ENCODE assay signal across 1 cellular context in the genomic region with DNA sequence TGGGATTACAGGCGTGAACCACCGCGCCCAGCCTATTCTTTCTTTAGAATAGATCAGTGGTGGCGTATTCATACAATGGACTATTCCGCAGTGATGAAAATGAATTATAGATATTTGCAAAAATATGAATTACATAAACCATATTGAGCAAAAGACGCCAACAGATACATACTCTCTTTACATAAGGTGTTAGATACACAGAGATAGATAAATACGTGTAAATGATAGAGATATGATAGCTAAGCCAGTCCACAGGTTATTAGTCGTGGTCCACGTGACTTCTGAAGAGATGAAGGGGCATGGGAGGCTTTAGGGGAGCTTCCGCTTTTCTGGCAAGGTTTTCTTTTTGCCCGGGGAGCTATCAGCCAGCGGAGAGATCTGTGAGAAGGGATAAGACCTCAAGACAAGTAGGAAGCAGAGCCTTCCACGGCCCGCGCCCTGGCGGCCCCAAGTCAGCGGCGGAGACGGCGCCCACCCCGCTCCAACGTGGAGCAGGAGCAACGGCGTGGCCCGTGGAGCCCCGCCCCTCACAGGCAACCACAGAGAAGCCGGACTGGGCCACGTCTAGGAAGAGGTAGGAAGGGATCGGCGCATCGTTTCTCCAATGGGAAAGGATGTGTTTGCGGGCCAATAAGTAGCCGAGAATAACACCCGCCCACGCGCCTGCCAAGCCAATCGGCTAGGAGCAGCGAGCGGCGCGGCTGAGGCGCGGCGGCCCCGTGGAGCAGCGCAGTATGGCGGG.
TF ChIP-seq lines count a peak whose summit lies in the region.

A gene (plus strand): TSS at position 704 of the 742 bp plus-strand sequence. CDS start 31 bp downstream, at position 735.

TF ChIP-seq in HepG2, 621 proteins besides CTCF, POLR2A, EP300 and RAD21 (continued from another document and continues in another):
- TF ChIP-seq, protein P1, sequence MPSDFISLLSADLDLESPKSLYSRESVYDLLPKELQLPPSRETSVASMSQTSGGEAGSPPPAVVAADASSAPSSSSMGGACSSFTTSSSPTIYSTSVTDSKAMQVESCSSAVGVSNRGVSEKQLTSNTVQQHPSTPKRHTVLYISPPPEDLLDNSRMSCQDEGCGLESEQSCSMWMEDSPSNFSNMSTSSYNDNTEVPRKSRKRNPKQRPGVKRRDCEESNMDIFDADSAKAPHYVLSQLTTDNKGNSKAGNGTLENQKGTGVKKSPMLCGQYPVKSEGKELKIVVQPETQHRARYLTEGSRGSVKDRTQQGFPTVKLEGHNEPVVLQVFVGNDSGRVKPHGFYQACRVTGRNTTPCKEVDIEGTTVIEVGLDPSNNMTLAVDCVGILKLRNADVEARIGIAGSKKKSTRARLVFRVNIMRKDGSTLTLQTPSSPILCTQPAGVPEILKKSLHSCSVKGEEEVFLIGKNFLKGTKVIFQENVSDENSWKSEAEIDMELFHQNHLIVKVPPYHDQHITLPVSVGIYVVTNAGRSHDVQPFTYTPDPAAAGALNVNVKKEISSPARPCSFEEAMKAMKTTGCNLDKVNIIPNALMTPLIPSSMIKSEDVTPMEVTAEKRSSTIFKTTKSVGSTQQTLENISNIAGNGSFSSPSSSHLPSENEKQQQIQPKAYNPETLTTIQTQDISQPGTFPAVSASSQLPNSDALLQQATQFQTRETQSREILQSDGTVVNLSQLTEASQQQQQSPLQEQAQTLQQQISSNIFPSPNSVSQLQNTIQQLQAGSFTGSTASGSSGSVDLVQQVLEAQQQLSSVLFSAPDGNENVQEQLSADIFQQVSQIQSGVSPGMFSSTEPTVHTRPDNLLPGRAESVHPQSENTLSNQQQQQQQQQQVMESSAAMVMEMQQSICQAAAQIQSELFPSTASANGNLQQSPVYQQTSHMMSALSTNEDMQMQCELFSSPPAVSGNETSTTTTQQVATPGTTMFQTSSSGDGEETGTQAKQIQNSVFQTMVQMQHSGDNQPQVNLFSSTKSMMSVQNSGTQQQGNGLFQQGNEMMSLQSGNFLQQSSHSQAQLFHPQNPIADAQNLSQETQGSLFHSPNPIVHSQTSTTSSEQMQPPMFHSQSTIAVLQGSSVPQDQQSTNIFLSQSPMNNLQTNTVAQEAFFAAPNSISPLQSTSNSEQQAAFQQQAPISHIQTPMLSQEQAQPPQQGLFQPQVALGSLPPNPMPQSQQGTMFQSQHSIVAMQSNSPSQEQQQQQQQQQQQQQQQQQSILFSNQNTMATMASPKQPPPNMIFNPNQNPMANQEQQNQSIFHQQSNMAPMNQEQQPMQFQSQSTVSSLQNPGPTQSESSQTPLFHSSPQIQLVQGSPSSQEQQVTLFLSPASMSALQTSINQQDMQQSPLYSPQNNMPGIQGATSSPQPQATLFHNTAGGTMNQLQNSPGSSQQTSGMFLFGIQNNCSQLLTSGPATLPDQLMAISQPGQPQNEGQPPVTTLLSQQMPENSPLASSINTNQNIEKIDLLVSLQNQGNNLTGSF (CRISPR knock-in tag; IDR thresholded peaks at IDR 0.05) = no peak
- TF ChIP-seq, protein P2, sequence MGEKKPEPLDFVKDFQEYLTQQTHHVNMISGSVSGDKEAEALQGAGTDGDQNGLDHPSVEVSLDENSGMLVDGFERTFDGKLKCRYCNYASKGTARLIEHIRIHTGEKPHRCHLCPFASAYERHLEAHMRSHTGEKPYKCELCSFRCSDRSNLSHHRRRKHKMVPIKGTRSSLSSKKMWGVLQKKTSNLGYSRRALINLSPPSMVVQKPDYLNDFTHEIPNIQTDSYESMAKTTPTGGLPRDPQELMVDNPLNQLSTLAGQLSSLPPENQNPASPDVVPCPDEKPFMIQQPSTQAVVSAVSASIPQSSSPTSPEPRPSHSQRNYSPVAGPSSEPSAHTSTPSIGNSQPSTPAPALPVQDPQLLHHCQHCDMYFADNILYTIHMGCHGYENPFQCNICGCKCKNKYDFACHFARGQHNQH (CRISPR knock-in tag; IDR thresholded peaks at IDR 0.05) = no peak
- TF ChIP-seq, protein P3, sequence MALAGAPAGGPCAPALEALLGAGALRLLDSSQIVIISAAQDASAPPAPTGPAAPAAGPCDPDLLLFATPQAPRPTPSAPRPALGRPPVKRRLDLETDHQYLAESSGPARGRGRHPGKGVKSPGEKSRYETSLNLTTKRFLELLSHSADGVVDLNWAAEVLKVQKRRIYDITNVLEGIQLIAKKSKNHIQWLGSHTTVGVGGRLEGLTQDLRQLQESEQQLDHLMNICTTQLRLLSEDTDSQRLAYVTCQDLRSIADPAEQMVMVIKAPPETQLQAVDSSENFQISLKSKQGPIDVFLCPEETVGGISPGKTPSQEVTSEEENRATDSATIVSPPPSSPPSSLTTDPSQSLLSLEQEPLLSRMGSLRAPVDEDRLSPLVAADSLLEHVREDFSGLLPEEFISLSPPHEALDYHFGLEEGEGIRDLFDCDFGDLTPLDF (CRISPR knock-in tag; IDR thresholded peaks at IDR 0.05) = no peak
- TF ChIP-seq JUNB (CRISPR knock-in tag; IDR thresholded peaks at IDR 0.05; ENCODE audit: borderline replicate concordance) (no peak), EED (CRISPR knock-in tag; IDR thresholded peaks at IDR 0.05) (no peak), ZNF441 (CRISPR knock-in tag; IDR thresholded peaks at IDR 0.05; ENCODE audit: borderline replicate concordance) (no peak), ZFY (CRISPR knock-in tag; IDR thresholded peaks at IDR 0.05) (peak; percentile 69), SMAD1 (CRISPR knock-in tag; IDR thresholded peaks at IDR 0.05; ENCODE audit: borderline replicate concordance, low read depth) (no peak), BRCA1 (CRISPR knock-in tag; IDR thresholded peaks at IDR 0.05) (no peak), ELF3 (CRISPR knock-in tag; IDR thresholded peaks at IDR 0.05) (no peak), AKAP8 (CRISPR knock-in tag; IDR thresholded peaks at IDR 0.05) (no peak), ZIK1 (CRISPR knock-in tag; IDR thresholded peaks at IDR 0.05; ENCODE audit: borderline replicate concordance, low read depth) (no peak), ZNF451 (CRISPR knock-in tag; IDR thresholded peaks at IDR 0.05) (no peak; the same call in 1 of the 2 replicates), KLF13 (CRISPR knock-in tag; IDR thresholded peaks at IDR 0.05) (no peak), ZNF589 (CRISPR knock-in tag; conservative IDR thresholded peaks at IDR 0.05) (no peak), ZNF337 (CRISPR knock-in tag; IDR thresholded peaks at IDR 0.05; ENCODE audit: borderline replicate concordance, low read depth) (no peak), ZNF430 (CRISPR knock-in tag; IDR thresholded peaks at IDR 0.05) (no peak), ZBTB7B (CRISPR knock-in tag; IDR thresholded peaks at IDR 0.05) (peak; percentile 53; the same call in 1 of the 2 replicates), MBD4 (IDR thresholded peaks at IDR 0.05; ENCODE audit: borderline replicate concordance, low read length) (no peak), ZNF34 (CRISPR knock-in tag; IDR thresholded peaks at IDR 0.05; ENCODE audit: borderline replicate concordance) (no peak), ZNF616 (CRISPR knock-in tag; IDR thresholded peaks at IDR 0.05; ENCODE audit: low read depth) (no peak), ZNF749 (CRISPR knock-in tag; IDR thresholded peaks at IDR 0.05; ENCODE audit: borderline replicate concordance) (no peak), ZNF235 (CRISPR knock-in tag; IDR thresholded peaks at IDR 0.05; ENCODE audit: borderline replicate concordance) (no peak), HCFC1 (IDR thresholded peaks at IDR 0.05; ENCODE audit: low read depth, low read length) (no peak; the same call in 1 of the 2 replicates), SNRNP70 (IDR thresholded peaks at IDR 0.05; ENCODE audit: low read depth, low read length) (no peak), ZNF317 (CRISPR knock-in tag; IDR thresholded peaks at IDR 0.05) (no peak), ZNF839 (CRISPR knock-in tag; IDR thresholded peaks at IDR 0.05; ENCODE audit: borderline replicate concordance) (no peak)
- TF ChIP-seq, protein P4, sequence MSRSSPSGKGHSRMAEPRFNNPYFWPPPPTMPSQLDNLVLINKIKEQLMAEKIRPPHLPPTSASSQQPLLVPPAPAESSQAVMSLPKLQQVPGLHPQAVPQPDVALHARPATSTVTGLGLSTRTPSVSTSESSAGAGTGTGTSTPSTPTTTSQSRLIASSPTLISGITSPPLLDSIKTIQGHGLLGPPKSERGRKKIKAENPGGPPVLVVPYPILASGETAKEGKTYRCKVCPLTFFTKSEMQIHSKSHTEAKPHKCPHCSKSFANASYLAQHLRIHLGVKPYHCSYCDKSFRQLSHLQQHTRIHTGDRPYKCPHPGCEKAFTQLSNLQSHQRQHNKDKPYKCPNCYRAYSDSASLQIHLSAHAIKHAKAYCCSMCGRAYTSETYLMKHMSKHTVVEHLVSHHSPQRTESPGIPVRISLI (CRISPR knock-in tag; IDR thresholded peaks at IDR 0.05; ENCODE audit: borderline replicate concordance) = no peak
- TF ChIP-seq, protein P5, sequence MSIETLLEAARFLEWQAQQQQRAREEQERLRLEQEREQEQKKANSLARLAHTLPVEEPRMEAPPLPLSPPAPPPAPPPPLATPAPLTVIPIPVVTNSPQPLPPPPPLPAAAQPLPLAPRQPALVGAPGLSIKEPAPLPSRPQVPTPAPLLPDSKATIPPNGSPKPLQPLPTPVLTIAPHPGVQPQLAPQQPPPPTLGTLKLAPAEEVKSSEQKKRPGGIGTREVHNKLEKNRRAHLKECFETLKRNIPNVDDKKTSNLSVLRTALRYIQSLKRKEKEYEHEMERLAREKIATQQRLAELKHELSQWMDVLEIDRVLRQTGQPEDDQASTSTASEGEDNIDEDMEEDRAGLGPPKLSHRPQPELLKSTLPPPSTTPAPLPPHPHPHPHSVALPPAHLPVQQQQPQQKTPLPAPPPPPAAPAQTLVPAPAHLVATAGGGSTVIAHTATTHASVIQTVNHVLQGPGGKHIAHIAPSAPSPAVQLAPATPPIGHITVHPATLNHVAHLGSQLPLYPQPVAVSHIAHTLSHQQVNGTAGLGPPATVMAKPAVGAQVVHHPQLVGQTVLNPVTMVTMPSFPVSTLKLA (IDR thresholded peaks at IDR 0.05) = peak; percentile 39
- TF ChIP-seq, protein P6, sequence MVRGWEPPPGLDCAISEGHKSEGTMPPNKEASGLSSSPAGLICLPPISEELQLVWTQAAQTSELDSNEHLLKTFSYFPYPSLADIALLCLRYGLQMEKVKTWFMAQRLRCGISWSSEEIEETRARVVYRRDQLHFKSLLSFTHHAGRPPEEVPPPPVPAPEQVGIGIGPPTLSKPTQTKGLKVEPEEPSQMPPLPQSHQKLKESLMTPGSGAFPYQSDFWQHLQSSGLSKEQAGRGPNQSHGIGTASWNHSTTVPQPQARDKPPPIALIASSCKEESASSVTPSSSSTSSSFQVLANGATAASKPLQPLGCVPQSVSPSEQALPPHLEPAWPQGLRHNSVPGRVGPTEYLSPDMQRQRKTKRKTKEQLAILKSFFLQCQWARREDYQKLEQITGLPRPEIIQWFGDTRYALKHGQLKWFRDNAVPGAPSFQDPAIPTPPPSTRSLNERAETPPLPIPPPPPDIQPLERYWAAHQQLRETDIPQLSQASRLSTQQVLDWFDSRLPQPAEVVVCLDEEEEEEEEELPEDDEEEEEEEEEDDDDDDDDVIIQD (CRISPR knock-in tag; IDR thresholded peaks at IDR 0.05; ENCODE audit: low read depth) = no peak
- TF ChIP-seq, protein P7, sequence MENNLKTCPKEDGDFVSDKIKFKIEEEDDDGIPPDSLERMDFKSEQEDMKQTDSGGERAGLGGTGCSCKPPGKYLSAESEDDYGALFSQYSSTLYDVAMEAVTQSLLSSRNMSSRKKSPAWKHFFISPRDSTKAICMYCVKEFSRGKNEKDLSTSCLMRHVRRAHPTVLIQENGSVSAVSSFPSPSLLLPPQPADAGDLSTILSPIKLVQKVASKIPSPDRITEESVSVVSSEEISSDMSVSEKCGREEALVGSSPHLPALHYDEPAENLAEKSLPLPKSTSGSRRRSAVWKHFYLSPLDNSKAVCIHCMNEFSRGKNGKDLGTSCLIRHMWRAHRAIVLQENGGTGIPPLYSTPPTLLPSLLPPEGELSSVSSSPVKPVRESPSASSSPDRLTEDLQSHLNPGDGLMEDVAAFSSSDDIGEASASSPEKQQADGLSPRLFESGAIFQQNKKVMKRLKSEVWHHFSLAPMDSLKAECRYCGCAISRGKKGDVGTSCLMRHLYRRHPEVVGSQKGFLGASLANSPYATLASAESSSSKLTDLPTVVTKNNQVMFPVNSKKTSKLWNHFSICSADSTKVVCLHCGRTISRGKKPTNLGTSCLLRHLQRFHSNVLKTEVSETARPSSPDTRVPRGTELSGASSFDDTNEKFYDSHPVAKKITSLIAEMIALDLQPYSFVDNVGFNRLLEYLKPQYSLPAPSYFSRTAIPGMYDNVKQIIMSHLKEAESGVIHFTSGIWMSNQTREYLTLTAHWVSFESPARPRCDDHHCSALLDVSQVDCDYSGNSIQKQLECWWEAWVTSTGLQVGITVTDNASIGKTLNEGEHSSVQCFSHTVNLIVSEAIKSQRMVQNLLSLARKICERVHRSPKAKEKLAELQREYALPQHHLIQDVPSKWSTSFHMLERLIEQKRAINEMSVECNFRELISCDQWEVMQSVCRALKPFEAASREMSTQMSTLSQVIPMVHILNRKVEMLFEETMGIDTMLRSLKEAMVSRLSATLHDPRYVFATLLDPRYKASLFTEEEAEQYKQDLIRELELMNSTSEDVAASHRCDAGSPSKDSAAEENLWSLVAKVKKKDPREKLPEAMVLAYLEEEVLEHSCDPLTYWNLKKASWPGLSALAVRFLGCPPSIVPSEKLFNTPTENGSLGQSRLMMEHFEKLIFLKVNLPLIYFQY (CRISPR knock-in tag; IDR thresholded peaks at IDR 0.05; ENCODE audit: borderline replicate concordance) = no peak
- TF ChIP-seq, protein P8, sequence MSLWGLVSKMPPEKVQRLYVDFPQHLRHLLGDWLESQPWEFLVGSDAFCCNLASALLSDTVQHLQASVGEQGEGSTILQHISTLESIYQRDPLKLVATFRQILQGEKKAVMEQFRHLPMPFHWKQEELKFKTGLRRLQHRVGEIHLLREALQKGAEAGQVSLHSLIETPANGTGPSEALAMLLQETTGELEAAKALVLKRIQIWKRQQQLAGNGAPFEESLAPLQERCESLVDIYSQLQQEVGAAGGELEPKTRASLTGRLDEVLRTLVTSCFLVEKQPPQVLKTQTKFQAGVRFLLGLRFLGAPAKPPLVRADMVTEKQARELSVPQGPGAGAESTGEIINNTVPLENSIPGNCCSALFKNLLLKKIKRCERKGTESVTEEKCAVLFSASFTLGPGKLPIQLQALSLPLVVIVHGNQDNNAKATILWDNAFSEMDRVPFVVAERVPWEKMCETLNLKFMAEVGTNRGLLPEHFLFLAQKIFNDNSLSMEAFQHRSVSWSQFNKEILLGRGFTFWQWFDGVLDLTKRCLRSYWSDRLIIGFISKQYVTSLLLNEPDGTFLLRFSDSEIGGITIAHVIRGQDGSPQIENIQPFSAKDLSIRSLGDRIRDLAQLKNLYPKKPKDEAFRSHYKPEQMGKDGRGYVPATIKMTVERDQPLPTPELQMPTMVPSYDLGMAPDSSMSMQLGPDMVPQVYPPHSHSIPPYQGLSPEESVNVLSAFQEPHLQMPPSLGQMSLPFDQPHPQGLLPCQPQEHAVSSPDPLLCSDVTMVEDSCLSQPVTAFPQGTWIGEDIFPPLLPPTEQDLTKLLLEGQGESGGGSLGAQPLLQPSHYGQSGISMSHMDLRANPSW (CRISPR knock-in tag; IDR thresholded peaks at IDR 0.05; ENCODE audit: borderline replicate concordance) = no peak
- TF ChIP-seq, protein P9, sequence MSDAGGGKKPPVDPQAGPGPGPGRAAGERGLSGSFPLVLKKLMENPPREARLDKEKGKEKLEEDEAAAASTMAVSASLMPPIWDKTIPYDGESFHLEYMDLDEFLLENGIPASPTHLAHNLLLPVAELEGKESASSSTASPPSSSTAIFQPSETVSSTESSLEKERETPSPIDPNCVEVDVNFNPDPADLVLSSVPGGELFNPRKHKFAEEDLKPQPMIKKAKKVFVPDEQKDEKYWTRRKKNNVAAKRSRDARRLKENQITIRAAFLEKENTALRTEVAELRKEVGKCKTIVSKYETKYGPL (CRISPR knock-in tag; IDR thresholded peaks at IDR 0.05) = no peak
